In the genomic region with DNA sequence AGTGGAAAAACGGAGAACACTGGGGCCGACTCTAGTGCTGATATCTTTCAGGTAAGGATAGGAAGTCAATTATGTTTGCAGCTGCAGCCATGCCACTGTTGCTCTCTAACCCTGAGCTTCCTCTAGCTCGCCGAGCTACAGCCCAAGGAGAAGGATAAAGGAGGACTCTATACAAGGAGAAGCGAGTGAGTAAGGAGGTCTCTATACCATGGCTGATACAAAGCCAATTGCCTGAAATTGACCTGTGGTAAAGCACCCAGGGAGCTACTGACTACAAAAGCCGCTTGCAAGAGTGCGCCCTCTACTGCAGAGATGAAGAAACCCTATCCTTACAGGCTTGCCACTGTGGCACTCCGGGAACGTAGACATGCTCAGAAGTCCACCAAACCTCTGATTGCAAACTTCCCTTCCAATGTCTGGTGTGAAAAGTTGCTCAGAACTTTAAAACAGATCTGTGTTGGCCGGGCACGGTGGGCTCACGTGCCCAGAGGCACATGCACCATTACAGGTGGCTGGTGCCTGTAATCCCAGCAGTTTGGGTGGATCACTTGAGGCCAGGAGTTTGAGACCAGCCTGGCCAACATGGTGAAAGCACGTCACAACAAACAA, we compare ENCODE assay signal across 8 cellular contexts. TPM values are rescaled to one million over a fixed set of nuclear protein-coding genes. Genes with fewer than 3 reads are reported as not detected.
DNase-seq lines count a peak whose midpoint lies in the region; ATAC-seq and TF ChIP-seq lines count a peak whose summit lies in the region.

No MANE protein-coding gene starts in this region.

- no TSS peak for BruUV-seq in Panc1 (replicated peaks; lab: Mats Ljungman, UMichigan)

- POLR2A ChIA-PET in Panc1 (lab: Charles Lee) = interaction anchor here (0.6 kb wide), 1 partner anchor 126 kb away, joined by 5 read pairs; no protein-coding TSS in a partner anchor

- H3K27ac ChIP-seq in Panc1 (ENCODE audit: low read length) = no peak overlapping the region

- intact Hi-C loops in Panc1 (cut with micrococcal nuclease; ENCODE audit: unreplicated experiment) (no loop called here), head of caudate nucleus (cut with DNase I) (no loop called here)

- TF ChIP-seq CTCF in Panc1 (IDR thresholded peaks at IDR 0.05) = peak; percentile 91
- peak; percentile 92 for TF ChIP-seq CTCF in retinal pigment epithelial cell (conservative IDR thresholded peaks at IDR 0.05; ENCODE audit: low read depth, low read length)

- no peaks in the 10 kb centered on the region for H3K4me1 ChIP-seq in Panc1 (ENCODE audit: control insufficient read depth, insufficient read depth, low read length)

- no peaks in the 10 kb centered on the region for H3K36me3 ChIP-seq in Panc1 (ENCODE audit: control insufficient read depth, insufficient read depth, low read length)

- no peaks in the 10 kb centered on the region for H3K9me3 ChIP-seq in Panc1 (ENCODE audit: control insufficient read depth, insufficient read depth, low read depth, low read length)

- peak; percentile 95 for ATAC-seq in Panc1
- ATAC-seq in HG02623 (IDR thresholded peaks at IDR 0.05; ENCODE audit: unreplicated experiment) = no peak

- CTCF ChIA-PET in Panc1 (lab: Charles Lee) = interaction anchor here (0.5 to 1.8 kb wide), 9 partner anchors 10 to 158 kb away, joined by 3 to 8 read pairs (median 4); no protein-coding TSS in a partner anchor

- no peak overlapping the region for H3K4me3 ChIP-seq in Panc1 (ENCODE audit: low read depth in 2 of 2, low read length in 2 of 2)
- H3K4me3 ChIP-seq in retinal pigment epithelial cell (ENCODE audit: low read length) = no peak overlapping the region

- in situ Hi-C loops in Panc1 (cut with HindIII; ENCODE audit: low pct_unique_long_range_greater_than_20kb, low sequenced_read_pairs) = no loop called here

- no peaks in the 10 kb centered on the region for H3K27me3 ChIP-seq in Panc1 (ENCODE audit: control insufficient read depth, insufficient read depth, low read length)

- DNase-seq in ELF-1 (ENCODE audit: low read depth, low spot score) = peak; percentile 76
- DNase-seq in KG1 (lab: John Stamatoyannopoulos, UW) = peak; percentile 29
- peak; percentile 54 for DNase-seq in Panc1 (ENCODE audit: low read depth, low spot score)
- DNase-seq in activated effector memory CD4-positive, alpha-beta T cell treated with anti-CD3 and anti-CD28 coated beads, Interleukin-2, amount 50 U/mL, for 16 hours = peak; percentile 77
- DNase-seq in head of caudate nucleus = peak in 39 of 42 donors; percentile 20 to 80 (median 57)
- peak; percentile 29 for DNase-seq in retinal pigment epithelial cell (ENCODE audit: low read depth)
- DNase-seq in ureter (ENCODE audit: low spot score) = no peak

RNA-seq across cellular contexts. Expression of gene SLC46A1, which starts 10.8 kb away (rescaled TPM):
- total RNA-seq in Panc1 (2021; ENCODE audit: unreplicated experiment) (16.9 TPM), ureter (15.4 TPM)
- 12.0 TPM for polyA plus RNA-seq in Panc1 (2012; ENCODE audit: insufficient read length)

RNA-seq across cellular contexts. Expression of gene SARM1, which starts 45.3 kb away (rescaled TPM):
- 17.4 TPM for total RNA-seq in Panc1 (2021; ENCODE audit: unreplicated experiment)
- 16.8 TPM for polyA plus RNA-seq in Panc1 (2012; ENCODE audit: insufficient read length)
- total RNA-seq in ureter = 34.7 TPM

RNA-seq across cellular contexts. Expression of gene VTN, which starts 46.7 kb away (rescaled TPM):
- 2.3 TPM for total RNA-seq in Panc1 (2021; ENCODE audit: unreplicated experiment)
- 2.4 TPM for polyA plus RNA-seq in Panc1 (2012; ENCODE audit: insufficient read length)
- total RNA-seq in ureter = 1.0 TPM

RNA-seq across cellular contexts. Expression of gene SEBOX, which starts 51.8 kb away (rescaled TPM):
- total RNA-seq in Panc1 (2021; ENCODE audit: unreplicated experiment) (not detected), ureter (not detected)
- not detected for polyA plus RNA-seq in Panc1 (2012; ENCODE audit: insufficient read length)

RNA-seq across cellular contexts. Expression of gene SLC13A2, which starts 56.6 kb away (rescaled TPM):
- total RNA-seq in Panc1 (2021; ENCODE audit: unreplicated experiment) (not detected), ureter (0.62 TPM)
- polyA plus RNA-seq in Panc1 (2012; ENCODE audit: insufficient read length) = not detected
